In the genomic region with DNA sequence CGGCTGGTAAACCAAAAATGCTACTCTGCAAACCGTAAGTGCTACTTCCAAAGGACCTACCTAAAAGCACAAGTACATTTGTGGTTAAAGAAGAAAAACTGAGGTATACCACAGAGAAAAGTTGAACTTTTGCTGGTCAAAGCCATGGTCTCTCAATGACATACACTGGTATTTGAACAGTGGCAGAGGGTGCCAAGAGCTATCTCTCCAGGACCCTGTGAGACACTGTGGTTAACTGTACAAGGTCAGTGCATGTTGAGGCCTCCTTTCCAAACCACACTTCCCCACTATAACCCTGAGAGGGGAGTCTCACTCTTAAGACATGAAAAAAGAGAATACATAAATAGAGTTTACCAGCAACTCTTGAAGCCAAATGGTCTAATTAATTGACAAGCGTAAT, we compare ENCODE assay signal across 15 cellular contexts. TPM values are rescaled to one million over a fixed set of nuclear protein-coding genes. Genes with fewer than 3 reads are reported as not detected.
"Had no signal": no experiment of that assay in that cellular context is flagged by ENCODE, and none has a peak within 500 bp of the region (broad histone marks: within the 10 kb centered on the region; RNA-seq: fewer than 3 reads in every experiment).

No MANE protein-coding gene starts in this region.

- H3K9me3 ChIP-seq: vagina had no signal

- H3K27ac ChIP-seq: epithelial cell of prostate, vagina had no signal

- H3K4me3 Mint-ChIP-seq: activated naive CD8-positive, alpha-beta T cell; activated T-cell treated with anti-CD3 and anti-CD28 coated beads, Interleukin-2, amount 50 U/mL, for 24 hours; nephron progenitor cell had no signal

- DNase-seq: activated CD4-positive, alpha-beta T cell treated with anti-CD3 and anti-CD28 coated beads, Interleukin-2, amount 50 U/mL, for 1 hour; activated effector memory CD4-positive, alpha-beta T cell treated with Interleukin-2 at 50 U/mL for 16 hours; activated T-cell treated with anti-CD3 and anti-CD28 coated beads, Interleukin-2, amount 50 U/mL, for 24 hours; amygdala; effector memory CD4-positive, alpha-beta T cell; glutamatergic neuron; left colon; nephron progenitor cell; stimulated activated CD4-positive, alpha-beta T cell treated with anti-CD3 and anti-CD28 coated beads, Interleukin-4, amount 100 ng/mL, for 1 hour; stimulated activated CD8-positive, alpha-beta memory T cell treated with anti-CD3 and anti-CD28 coated beads, Interleukin-4, amount 100 ng/mL, for 48 hours; stimulated activated naive CD8-positive, alpha-beta T cell treated with anti-CD3 and anti-CD28 coated beads, Interleukin-15, Interleukin-2, amounts not matched to agents 100 U/mL and 50 U/mL, for 24 hours had no signal

- H3K4me3 ChIP-seq: vagina had no signal

- H3K27me3 ChIP-seq: vagina had no signal

- ATAC-seq: left colon; stimulated activated naive CD8-positive, alpha-beta T cell treated with anti-CD3 and anti-CD28 coated beads, Interleukin-15, Interleukin-2, amounts not matched to agents 100 U/mL and 50 U/mL, for 24 hours had no signal

- H3K9me3 Mint-ChIP-seq: nephron progenitor cell had no signal

- H3K27ac Mint-ChIP-seq: activated naive CD8-positive, alpha-beta T cell; activated T-cell treated with anti-CD3 and anti-CD28 coated beads, Interleukin-2, amount 50 U/mL, for 24 hours; nephron progenitor cell had no signal

- H3K36me3 ChIP-seq: vagina had no signal

- H3K36me3 Mint-ChIP-seq: activated naive CD8-positive, alpha-beta T cell had no signal

RNA-seq across cellular contexts. Expression of a gene that starts 49.5 kb away (rescaled TPM):
- total RNA-seq: T-helper 2 cell treated with Interferon-gamma antibody and Interleukin-4, amounts not matched to agents 100 ng/mL and 5 ng/mL, for 36 hours had no signal

RNA-seq across cellular contexts. Expression of a gene that starts 49.7 kb away (rescaled TPM):
- total RNA-seq: T-helper 2 cell treated with Interferon-gamma antibody and Interleukin-4, amounts not matched to agents 100 ng/mL and 5 ng/mL, for 36 hours had no signal
